ENCODE assay signal across 10 cellular contexts in genomic region chr3:59502806-59503205, GRCh38.
DNase-seq lines count a peak whose midpoint lies in the region; TF ChIP-seq lines count a peak whose summit lies in the region.
"Had no signal": no experiment of that assay in that cellular context is flagged by ENCODE, and none has a peak within 500 bp of the region (broad histone marks: within the 10 kb centered on the region; RNA-seq: fewer than 3 reads in every experiment).

No MANE protein-coding gene starts in this region.

- peak overlapping the region; percentile 21 for H3K27ac Mint-ChIP-seq in activated T-helper 1 cell treated with anti-CD3 and anti-CD28 coated beads, Interleukin-12 subunit alpha, Interleukin-12 subunit beta, Interleukin-2, Interleukin-4 antibody, amounts not matched to agents 30 ng/mL and 10 ng/mL and 1 ng/mL, durations not matched to agents 14 hours and 24 hours and 36 hours

- TF ChIP-seq CTCF in HEK293 (tag by site-specific recombination; IDR thresholded peaks at IDR 0.05), result no peak

- peak overlapping the region; percentile 19 for H2AFZ ChIP-seq in ACC112 (ENCODE audit: low read length, unreplicated experiment)

- H3K4me3 ChIP-seq in ACC112 (ENCODE audit: low read depth, low read length) (no peak overlapping the region), HEK293 (ENCODE audit: low read depth, low read length) (no peak overlapping the region)
- H3K4me3 ChIP-seq: lung had no signal

- no peaks in the 10 kb centered on the region for H3K36me3 ChIP-seq in ACC112 (ENCODE audit: insufficient read depth, low read length)
- no peaks in the 10 kb centered on the region for H3K36me3 ChIP-seq in HEK293 (ENCODE audit: control insufficient read depth in 2 of 2, insufficient read depth in 1 of 2, low read length in 2 of 2)

- CTCF ChIA-PET in HEK293 (lab: Yijun Ruan, JAX), result interaction anchor here (0.8 kb wide), 1 partner anchor 189 kb away, joined by 3 read pairs; no protein-coding TSS in a partner anchor

- H3K4me1 Mint-ChIP-seq in activated T-helper 1 cell treated with anti-CD3 and anti-CD28 coated beads, Interleukin-12 subunit alpha, Interleukin-12 subunit beta, Interleukin-2, Interleukin-4 antibody, amounts not matched to agents 30 ng/mL and 10 ng/mL and 1 ng/mL, durations not matched to agents 14 hours and 24 hours and 36 hours (ENCODE audit: low read depth), result peaks cover 16% of the 10 kb centered on the region

- no peak overlapping the region for H3K4me3 Mint-ChIP-seq in activated T-helper 1 cell treated with anti-CD3 and anti-CD28 coated beads, Interleukin-12 subunit alpha, Interleukin-12 subunit beta, Interleukin-2, Interleukin-4 antibody, amounts not matched to agents 30 ng/mL and 10 ng/mL and 1 ng/mL, durations not matched to agents 14 hours and 24 hours and 36 hours

- H3K79me2 ChIP-seq in ACC112 (ENCODE audit: control insufficient read depth, insufficient read depth, low read length, unreplicated experiment), result no peaks in the 10 kb centered on the region

- peaks cover 11% of the 10 kb centered on the region for H3K9me3 Mint-ChIP-seq in activated T-helper 1 cell treated with anti-CD3 and anti-CD28 coated beads, Interleukin-12 subunit alpha, Interleukin-12 subunit beta, Interleukin-2, Interleukin-4 antibody, amounts not matched to agents 30 ng/mL and 10 ng/mL and 1 ng/mL, durations not matched to agents 14 hours and 24 hours and 36 hours

- H3K27ac ChIP-seq in ACC112 (ENCODE audit: low read depth, low read length) (peak overlapping the region; percentile 40), HEK293 (ENCODE audit: extremely low read depth, low read depth, low read length) (no peak overlapping the region)

- no peaks in the 10 kb centered on the region for H3K27me3 Mint-ChIP-seq in activated T-helper 1 cell treated with anti-CD3 and anti-CD28 coated beads, Interleukin-12 subunit alpha, Interleukin-12 subunit beta, Interleukin-2, Interleukin-4 antibody, amounts not matched to agents 30 ng/mL and 10 ng/mL and 1 ng/mL, durations not matched to agents 14 hours and 24 hours and 36 hours (ENCODE audit: insufficient read depth)

- H3K4me1 ChIP-seq in ACC112 (ENCODE audit: control insufficient read depth, insufficient read depth, low read length, unreplicated experiment) (peaks cover 5% of the 10 kb centered on the region), HEK293 (ENCODE audit: control insufficient read depth, insufficient read depth, low read length) (no peaks in the 10 kb centered on the region)

- POLR2A ChIA-PET in HEK293 (lab: Yijun Ruan, JAX), result no interaction called here

- intact Hi-C loops in activated T-helper 1 cell treated with anti-CD3 and anti-CD28 coated beads, Interleukin-12 subunit alpha, Interleukin-12 subunit beta, Interleukin-2, Interleukin-4 antibody, amounts not matched to agents 30 ng/mL and 10 ng/mL and 1 ng/mL, durations not matched to agents 14 hours and 24 hours and 36 hours (cut with micrococcal nuclease), result loop anchor here (1.0 to 2.0 kb wide), 5 partner anchors 23 to 114 kb away; no protein-coding TSS in a partner anchor

- no peaks in the 10 kb centered on the region for H3K36me3 Mint-ChIP-seq in activated T-helper 1 cell treated with anti-CD3 and anti-CD28 coated beads, Interleukin-12 subunit alpha, Interleukin-12 subunit beta, Interleukin-2, Interleukin-4 antibody, amounts not matched to agents 30 ng/mL and 10 ng/mL and 1 ng/mL, durations not matched to agents 14 hours and 24 hours and 36 hours (ENCODE audit: low read depth)

- DNase-seq in activated T-helper 1 cell treated with anti-CD3 and anti-CD28 coated beads, Interleukin-12 subunit alpha, Interleukin-12 subunit beta, Interleukin-2, Interleukin-4 antibody, amounts not matched to agents 30 ng/mL and 10 ng/mL and 1 ng/mL, durations not matched to agents 14 hours and 24 hours and 36 hours (ENCODE audit: low spot score), result no peak
- DNase-seq in iris pigment epithelial cell (ENCODE audit: low read depth) (peak; percentile 91), NCI-H82 (lab: John Stamatoyannopoulos, UW) (no peak), NCI-H146 treated with DMSO at 0.1 percent for 48 hours (lab: John Stamatoyannopoulos, UW; ENCODE audit: unreplicated experiment) (no peak), iPS-NIHi7 (ENCODE audit: extremely low spot score) (no peak)
- DNase-seq in activated effector memory CD4-positive, alpha-beta T cell treated with Interleukin-2 at 50 U/mL for 16 hours, result no peak
- DNase-seq: MV-4-11 had no signal

- H3K9me3 ChIP-seq in HEK293 (ENCODE audit: control insufficient read depth, insufficient read depth, low read depth, low read length), result no peaks in the 10 kb centered on the region

- H3K27me3 ChIP-seq in ACC112 (ENCODE audit: insufficient read depth, low read length), result no peaks in the 10 kb centered on the region

TF ChIP-seq in HEK293, 187 proteins besides CTCF, POLR2A, EP300 and RAD21:
- TF ChIP-seq ZNF707 (tag by site-specific recombination; IDR thresholded peaks at IDR 0.05) (no peak), ZNF513 (tag by site-specific recombination; IDR thresholded peaks at IDR 0.05) (no peak), ZNF660 (tag by site-specific recombination; IDR thresholded peaks at IDR 0.05) (peak; percentile 54; the same call in 1 of the 2 replicates), ZBTB7A (tag by site-specific recombination; IDR thresholded peaks at IDR 0.05; ENCODE audit: low read depth) (no peak), ATF2 (tag by site-specific recombination; IDR thresholded peaks at IDR 0.05; ENCODE audit: low read depth) (peak; percentile 53), ZNF48 (tag by site-specific recombination; IDR thresholded peaks at IDR 0.05) (no peak), KLF7 (tag by site-specific recombination; IDR thresholded peaks at IDR 0.05; ENCODE audit: borderline replicate concordance) (no peak)
